ENCODE assay signal across 18 cellular contexts in genomic region chr9:116144555-116144954, GRCh38. TPM values are rescaled to one million over a fixed set of nuclear protein-coding genes. Genes with fewer than 3 reads are reported as not detected.
"Had no signal": no experiment of that assay in that cellular context is flagged by ENCODE, and none has a peak within 500 bp of the region (broad histone marks: within the 10 kb centered on the region; RNA-seq: fewer than 3 reads in every experiment).

No MANE protein-coding gene starts in this region.

- DNase-seq: activated CD4-positive, alpha-beta T cell treated with anti-CD3 and anti-CD28 coated beads for 48 hours; activated CD8-positive, alpha-beta memory T cell treated with anti-CD3 and anti-CD28 coated beads, Interleukin-2, amount 50 U/mL, for 48 hours; activated CD8-positive, alpha-beta T cell treated with anti-CD3 and anti-CD28 coated beads, Interleukin-2, amount 10 ng/mL, durations not matched to agents 7 days and 5 days; activated naive CD8-positive, alpha-beta T cell treated with anti-CD3 and anti-CD28 coated beads for 36 hours; effector memory CD4-positive, alpha-beta T cell; erythroblast; hippocampal formation; left ventricle myocardium superior; nucleus accumbens; stimulated activated CD4-positive, alpha-beta T cell treated with anti-CD3 and anti-CD28 coated beads, Interleukin-15, amount 100 ng/mL, for 24 hours; stimulated activated CD4-positive, alpha-beta T cell treated with anti-CD3 and anti-CD28 coated beads, Interleukin-4, amount 100 ng/mL, for 1 hour; stimulated activated naive B cell treated with anti-CD40 and anti-IgM and Interleukin-4, amounts not matched to agents 10 μg/mL and 1 μg/mL and 100 μg/mL, for 72 hours; T-helper 2 cell; tibial artery had no signal

- H3K9me3 ChIP-seq: breast epithelium, tibial artery had no signal

- H3K36me3 ChIP-seq: breast epithelium, tibial artery had no signal

- ATAC-seq: activated CD8-positive, alpha-beta T cell treated with anti-CD3 and anti-CD28 coated beads, Interleukin-2, amount 10 ng/mL, durations not matched to agents 7 days and 5 days; left ventricle myocardium superior; natural killer cell treated with Interleukin-12 subunit alpha and Interleukin-12 subunit beta and Interleukin-15 and Interleukin-18, amount 100 ng/mL, for 72 hours; stimulated activated naive B cell treated with anti-CD40 and anti-IgM and Interleukin-4, amounts not matched to agents 10 μg/mL and 1 μg/mL and 100 μg/mL, for 72 hours; WTC11 had no signal

- H3K27ac Mint-ChIP-seq: activated CD8-positive, alpha-beta T cell treated with anti-CD3 and anti-CD28 coated beads, Interleukin-2, amount 10 ng/mL, durations not matched to agents 7 days and 5 days; activated naive CD8-positive, alpha-beta T cell treated with anti-CD3 and anti-CD28 coated beads for 36 hours; dendritic cell treated with granulocyte-macrophage colony-stimulating factor and Interleukin-4, amounts not matched to agents 40 ng/mL and 50 ng/mL, for 4 days; natural killer cell treated with Interleukin-12 subunit alpha and Interleukin-12 subunit beta and Interleukin-15 and Interleukin-18, amount 100 ng/mL, for 72 hours; stimulated activated naive B cell treated with anti-CD40 and anti-IgM and Interleukin-4, amounts not matched to agents 10 μg/mL and 1 μg/mL and 100 μg/mL, for 72 hours; WTC11 had no signal

- H3K4me1 ChIP-seq: breast epithelium, tibial artery had no signal

- H3K4me3 Mint-ChIP-seq: activated CD8-positive, alpha-beta T cell treated with anti-CD3 and anti-CD28 coated beads, Interleukin-2, amount 10 ng/mL, durations not matched to agents 7 days and 5 days; activated naive CD8-positive, alpha-beta T cell treated with anti-CD3 and anti-CD28 coated beads for 36 hours; dendritic cell treated with granulocyte-macrophage colony-stimulating factor and Interleukin-4, amounts not matched to agents 40 ng/mL and 50 ng/mL, for 4 days; natural killer cell treated with Interleukin-12 subunit alpha and Interleukin-12 subunit beta and Interleukin-15 and Interleukin-18, amount 100 ng/mL, for 72 hours; stimulated activated naive B cell treated with anti-CD40 and anti-IgM and Interleukin-4, amounts not matched to agents 10 μg/mL and 1 μg/mL and 100 μg/mL, for 72 hours; WTC11 had no signal

- H3K36me3 Mint-ChIP-seq: activated naive CD8-positive, alpha-beta T cell treated with anti-CD3 and anti-CD28 coated beads for 36 hours; natural killer cell treated with Interleukin-12 subunit alpha and Interleukin-12 subunit beta and Interleukin-15 and Interleukin-18, amount 100 ng/mL, for 72 hours; stimulated activated naive B cell treated with anti-CD40 and anti-IgM and Interleukin-4, amounts not matched to agents 10 μg/mL and 1 μg/mL and 100 μg/mL, for 72 hours; WTC11 had no signal

- H3K27ac ChIP-seq: breast epithelium, tibial artery had no signal

- H3K4me3 ChIP-seq: breast epithelium, tibial artery had no signal

- H3K4me1 Mint-ChIP-seq: activated naive CD8-positive, alpha-beta T cell treated with anti-CD3 and anti-CD28 coated beads for 36 hours; stimulated activated naive B cell treated with anti-CD40 and anti-IgM and Interleukin-4, amounts not matched to agents 10 μg/mL and 1 μg/mL and 100 μg/mL, for 72 hours had no signal

- H3K27me3 ChIP-seq: breast epithelium, tibial artery had no signal

- H3K9me3 Mint-ChIP-seq: activated naive CD8-positive, alpha-beta T cell treated with anti-CD3 and anti-CD28 coated beads for 36 hours; dendritic cell treated with granulocyte-macrophage colony-stimulating factor and Interleukin-4, amounts not matched to agents 40 ng/mL and 50 ng/mL, for 4 days; stimulated activated naive B cell treated with anti-CD40 and anti-IgM and Interleukin-4, amounts not matched to agents 10 μg/mL and 1 μg/mL and 100 μg/mL, for 72 hours; WTC11 had no signal

RNA-seq across cellular contexts. Expression of gene PAPPA, which starts 9.0 kb away (rescaled TPM):
- total RNA-seq: activated CD8-positive, alpha-beta T cell treated with anti-CD3 and anti-CD28 coated beads, Interleukin-2, amount 10 ng/mL, durations not matched to agents 7 days and 5 days; activated naive CD8-positive, alpha-beta T cell treated with anti-CD3 and anti-CD28 coated beads for 36 hours; natural killer cell treated with Interleukin-12 subunit alpha and Interleukin-12 subunit beta and Interleukin-15 and Interleukin-18, amount 100 ng/mL, for 72 hours had no signal
